ENCODE assay signal across 30 cellular contexts in the genomic region with DNA sequence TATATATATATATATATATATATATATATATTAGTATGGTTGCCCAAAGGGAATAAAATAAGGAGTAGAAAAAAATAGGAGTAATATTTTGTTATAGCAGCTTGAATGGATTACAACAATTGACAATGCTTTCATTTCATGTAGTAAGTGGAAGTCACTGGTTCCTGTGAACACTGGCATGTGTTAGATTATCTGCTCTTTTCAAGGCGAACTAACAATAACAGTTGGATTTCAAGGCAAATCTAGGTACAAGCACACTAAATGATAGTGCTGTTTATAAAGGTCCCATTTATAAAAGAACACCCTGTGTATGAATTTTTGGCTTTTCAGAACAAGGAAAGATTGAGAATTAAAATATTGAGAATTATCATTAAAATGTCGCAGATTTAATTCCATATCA.
"Had no signal": no experiment of that assay in that cellular context is flagged by ENCODE, and none has a peak within 500 bp of the region (broad histone marks: within the 10 kb centered on the region; RNA-seq: fewer than 3 reads in every experiment).

No MANE protein-coding gene starts in this region.

- H3K4me3 ChIP-seq: adrenal gland, ascending aorta, body of pancreas, breast epithelium, cardiac muscle cell had no signal

- ATAC-seq: activated naive CD4-positive, alpha-beta T cell treated with anti-CD3 and anti-CD28 coated beads, Interleukin-2, amount 50 U/mL, for 72 hours; activated naive CD8-positive, alpha-beta T cell treated with anti-CD3 and anti-CD28 coated beads, Interleukin-2, amount 50 U/mL, for 24 hours; activated T-cell treated with anti-CD3 and anti-CD28 coated beads, Interleukin-2, amount 50 U/mL, for 4 hours; activated T-cell treated with anti-CD3 and anti-CD28 coated beads, Interleukin-2, amount 50 U/mL, for 72 hours; activated T-helper 17 cell treated with anti-CD3 and anti-CD28 coated beads, Interleukin-2, amount 50 U/mL, for 72 hours; body of pancreas had no signal

- H3K4me1 ChIP-seq: adrenal gland, ascending aorta, body of pancreas, breast epithelium had no signal

- DNase-seq: activated effector memory CD4-positive, alpha-beta T cell treated with anti-CD3 and anti-CD28 coated beads, Interleukin-2, amount 50 U/mL, for 16 hours; activated effector memory CD4-positive, alpha-beta T cell treated with Interleukin-2 at 50 U/mL for 16 hours; activated gamma-delta T cell; activated gamma-delta T cell treated with Interleukin-2 at 50 U/mL for 16 hours; activated naive CD4-positive, alpha-beta T cell; activated naive CD4-positive, alpha-beta T cell treated with anti-CD3 and anti-CD28 coated beads for 36 hours; activated naive CD4-positive, alpha-beta T cell treated with anti-CD3 and anti-CD28 coated beads, Interleukin-2, amount 10 ng/mL, durations not matched to agents 7 days and 5 days; activated naive CD4-positive, alpha-beta T cell treated with anti-CD3 and anti-CD28 coated beads, Interleukin-2, amount 50 U/mL, for 16 hours; activated naive CD4-positive, alpha-beta T cell treated with Interleukin-2 at 50 U/mL for 16 hours; activated naive CD8-positive, alpha-beta T cell treated with anti-CD3 and anti-CD28 coated beads for 36 hours; activated naive CD8-positive, alpha-beta T cell treated with anti-CD3 and anti-CD28 coated beads, Interleukin-2, amount 10 ng/mL, durations not matched to agents 7 days and 5 days; activated naive CD8-positive, alpha-beta T cell treated with anti-CD3 and anti-CD28 coated beads, Interleukin-2, amount 50 U/mL, for 24 hours; activated T-cell treated with anti-CD3 and anti-CD28 coated beads, Interleukin-2, amount 50 U/mL, for 4 hours; activated T-cell treated with anti-CD3 and anti-CD28 coated beads, Interleukin-2, amount 50 U/mL, for 48 hours; activated T-cell treated with anti-CD3 and anti-CD28 coated beads, Interleukin-2, amount 50 U/mL, for 72 hours; adrenal gland; amniotic stem cell; amygdala; anterior cingulate cortex; aorta; body of pancreas; brain microvascular endothelial cell; caudate nucleus; central memory CD4-positive, alpha-beta T cell; cerebellar nuclear complex had no signal

- H3K27ac ChIP-seq: adrenal gland, ascending aorta, body of pancreas, brain microvascular endothelial cell, breast epithelium, cardiac muscle cell had no signal

- H3K27me3 ChIP-seq: adrenal gland, ascending aorta, body of pancreas, brain microvascular endothelial cell, breast epithelium, cardiac muscle cell had no signal

- H3K9me3 ChIP-seq: adrenal gland, ascending aorta, body of pancreas, breast epithelium had no signal

- H3K36me3 ChIP-seq: adrenal gland, ascending aorta, brain microvascular endothelial cell, breast epithelium, cardiac muscle cell had no signal
